ENCODE assay signal across 24 cellular contexts in genomic region chr2:61922714-61923113, GRCh38.
"Had no signal": no experiment of that assay in that cellular context is flagged by ENCODE, and none has a peak within 500 bp of the region (broad histone marks: within the 10 kb centered on the region; RNA-seq: fewer than 3 reads in every experiment).

No MANE protein-coding gene starts in this region.

- H3K4me1 ChIP-seq: lower lobe of right lung, upper lobe of left lung, vagina had no signal

- H3K9me3 ChIP-seq: lower lobe of right lung, ovary, stomach, testis, thyroid gland, transverse colon, upper lobe of left lung, vagina had no signal

- H3K4me3 ChIP-seq: lower lobe of right lung, ovary, skin epidermis, stomach, testis, thyroid gland, transverse colon, upper lobe of left lung, vagina had no signal

- H3K36me3 ChIP-seq: lower lobe of right lung, ovary, thyroid gland, transverse colon, vagina had no signal

- H3K27ac Mint-ChIP-seq: naive B cell; natural killer cell; progenitor cell of endocrine pancreas; stimulated activated naive B cell treated with anti-CD40 and anti-IgM and Interleukin-4, amounts not matched to agents 10 μg/mL and 1 μg/mL and 100 μg/mL, for 72 hours had no signal

- H3K27me3 Mint-ChIP-seq: naive B cell; progenitor cell of endocrine pancreas; stimulated activated naive B cell treated with anti-CD40 and anti-IgM and Interleukin-4, amounts not matched to agents 10 μg/mL and 1 μg/mL and 100 μg/mL, for 72 hours had no signal

- H3K36me3 Mint-ChIP-seq: natural killer cell had no signal

- H3K27ac ChIP-seq: lower lobe of right lung, ovary, skin epidermis, stomach, testis, thyroid gland, transverse colon, upper lobe of left lung, vagina had no signal

- H3K27me3 ChIP-seq: ovary, stomach, testis, thyroid gland, transverse colon, upper lobe of left lung, vagina had no signal

- H3K9me3 Mint-ChIP-seq: naive B cell, natural killer cell had no signal

- DNase-seq: hippocampal formation; kidney glomerular epithelial cell; left cardiac atrium; lower lobe of right lung; mammary epithelial cell; mesenchymal stem cell; naive B cell; natural killer cell; ovary; right cardiac atrium; stimulated activated CD4-positive, alpha-beta T cell treated with anti-CD3 and anti-CD28 coated beads, Interleukin-12 subunit alpha, Interleukin-12 subunit beta, amount 100 ng/mL, for 4 hours; stimulated activated CD4-positive, alpha-beta T cell treated with anti-CD3 and anti-CD28 coated beads, Interleukin-15, amount 100 ng/mL, for 24 hours; stimulated activated CD4-positive, alpha-beta T cell treated with anti-CD3 and anti-CD28 coated beads, Interleukin-2, amount 100 ng/mL, for 24 hours; stimulated activated CD4-positive, alpha-beta T cell treated with anti-CD3 and anti-CD28 coated beads, Interleukin-4, amount 100 ng/mL, for 1 hour; stimulated activated naive B cell treated with anti-CD40 and anti-IgM and Interleukin-4, amounts not matched to agents 10 μg/mL and 1 μg/mL and 100 μg/mL, for 72 hours; stimulated activated naive CD8-positive, alpha-beta T cell treated with anti-CD3 and anti-CD28 coated beads, Interleukin-15, Interleukin-2, amounts not matched to agents 100 U/mL and 50 U/mL, for 24 hours; stomach; testis; thyroid gland; transverse colon; upper lobe of left lung had no signal

- H3K4me3 Mint-ChIP-seq: naive B cell; natural killer cell; stimulated activated naive B cell treated with anti-CD40 and anti-IgM and Interleukin-4, amounts not matched to agents 10 μg/mL and 1 μg/mL and 100 μg/mL, for 72 hours had no signal
